ENCODE assay signal across 8 cellular contexts in the genomic region with DNA sequence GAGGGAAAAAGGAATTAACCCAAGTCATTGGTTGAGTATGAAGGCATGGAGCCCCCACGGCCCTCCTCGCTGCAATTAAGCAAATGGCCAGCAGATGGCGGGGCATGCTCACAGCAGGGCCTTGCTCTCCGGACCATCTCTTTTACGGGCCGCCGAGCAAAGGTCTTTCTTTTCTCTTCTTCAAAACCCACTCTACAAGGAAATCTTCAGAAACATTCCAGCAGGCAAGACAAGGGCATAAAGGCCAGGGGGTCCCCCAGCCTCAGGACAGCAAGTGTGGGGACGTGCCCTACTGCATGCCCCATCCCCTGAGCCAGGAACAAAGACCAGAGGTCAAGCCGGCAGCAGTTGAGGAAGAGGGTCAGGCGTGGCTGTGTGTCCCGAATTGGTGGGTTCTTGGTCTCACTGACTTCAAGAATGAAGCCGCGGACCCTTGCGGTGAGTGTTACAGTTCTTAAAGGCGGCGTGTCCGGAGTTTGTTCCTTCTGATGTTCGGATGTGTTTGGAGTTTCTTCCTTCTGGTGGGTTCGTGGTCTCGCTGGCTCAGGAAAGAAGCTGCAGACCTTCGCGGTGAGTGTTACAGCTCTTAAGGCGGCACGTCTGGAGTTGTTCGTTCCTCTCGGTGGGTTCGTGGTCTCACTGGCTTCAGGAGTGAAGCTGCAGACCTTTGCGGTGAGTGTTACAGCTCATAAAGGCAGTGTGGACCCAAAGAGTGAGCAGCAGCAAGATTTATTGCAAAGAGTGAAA. TPM values are rescaled to one million over a fixed set of nuclear protein-coding genes. Genes with fewer than 3 reads are reported as not detected.
DNase-seq lines count a peak whose midpoint lies in the region; ATAC-seq, FAIRE-seq and TF ChIP-seq lines count a peak whose summit lies in the region.
"Not testable (repeated sequence)": the region's sequence is repeated elsewhere in the genome, so short reads cannot be mapped to it uniquely, and the experiment has no call there.

No MANE protein-coding gene starts in this region.

- H3K18ac ChIP-seq in H1 (ENCODE audit: extremely low read depth, low read length) = peak overlapping the region; percentile 39; the same call in 1 of the 2 replicates

- H3K27ac ChIP-seq in C4-2B; H1 (ENCODE audit: low read depth, low read length): not testable (repeated sequence)
- peak overlapping the region; percentile 22; the same call in 1 of the 2 replicates for H3K27ac ChIP-seq in OCI-LY3 (ENCODE audit: low read length)

- not testable (repeated sequence) for H2BK12ac ChIP-seq in H1 (ENCODE audit: low read depth, low read length)

- POLR2A ChIA-PET in H1 (lab: Charles Lee; ENCODE audit: partially characterized antibody) = interaction anchor here (1.0 kb wide), 1 partner anchor 127 kb away, joined by 3 read pairs; no protein-coding TSS in a partner anchor

- H3K9ac ChIP-seq in OCI-LY3 (ENCODE audit: low read length) = peak overlapping the region; percentile 82
- not testable (repeated sequence) for H3K9ac ChIP-seq in H1 (replicated peaks in 1 of 4; ENCODE audit: extremely low read depth in 1 of 4, low read depth in 3 of 4, low read length in 3 of 4)

- H3K4me2 ChIP-seq in OCI-LY3 (ENCODE audit: low read length) = peak overlapping the region; percentile 99
- peak overlapping the region in 1 of 2 experiments; percentile 60; a peak in 3 of 4 replicates for H3K4me2 ChIP-seq in H1 (ENCODE audit: insufficient read depth in 1 of 2, low read depth in 2 of 2, low read length in 2 of 2)

- not testable (repeated sequence) for H3K56ac ChIP-seq in H1 (replicated peaks; ENCODE audit: insufficient read length, low read depth, low read length)

- H3K4me1 ChIP-seq in OCI-LY3 (ENCODE audit: low read length) = peaks cover 11% of the 10 kb centered on the region
- not testable (repeated sequence) for H3K4me1 ChIP-seq in H1 (replicated peaks in 1 of 4; ENCODE audit: control insufficient read depth in 3 of 4, insufficient read depth in 4 of 4, low read length in 3 of 4)

- not testable (repeated sequence) for H3K9me3 ChIP-seq in OCI-LY3 (ENCODE audit: insufficient read depth, low read length); H1 (ENCODE audit: insufficient read depth in 2 of 2, low read depth in 1 of 2, low read length in 1 of 2)

- peak; percentile 97 to 99 for TF ChIP-seq RAD21 in H1 (IDR thresholded peaks at IDR 0.05 in 1 of 2, conservative IDR thresholded peaks at IDR 0.05 in 1 of 2; ENCODE audit: low read depth in 2 of 2, low read length in 2 of 2)

- TF ChIP-seq POLR2A in H1 (IDR thresholded peaks at IDR 0.05; ENCODE audit: control extremely low read depth in 1 of 2, low read depth in 2 of 2, low read length in 2 of 2) = not testable (repeated sequence)

- not testable (repeated sequence) for H4K5ac ChIP-seq in H1 (ENCODE audit: insufficient read length, low read depth, low read length)

- 0 out of 2 replicates have a peak overlapping the region, but pooled peaks have one; percentile 54 for H4K8ac ChIP-seq in H1 (ENCODE audit: extremely low read depth, insufficient read depth, low read length)

- 60% methylated on average over 20 of the region's 28 CpGs; no CpG with 5 or more reads in 1 of the 2 experiments for WGBS in H1 (ENCODE audit: extremely low coverage in 1 of 2, insufficient coverage in 1 of 2, insufficient read length in 1 of 2, insufficient replicate concordance in 2 of 2, low coverage in 1 of 2, low lambda C conversion rate in 2 of 2, missing lambda C conversion rate in 1 of 2), 2 experiments

- CTCF ChIA-PET in H1 (lab: Charles Lee; ENCODE audit: partially characterized antibody) = interaction anchor here (0.6 to 6.4 kb wide), 50 partner anchors 9 to 1847 kb away, joined by 3 to 99 read pairs (median 4); a partner anchor contains a TSS

- H2AFZ ChIP-seq in OCI-LY3 (ENCODE audit: low read depth, low read length) (peak overlapping the region; percentile 99), H1 (ENCODE audit: low read length) (peak overlapping the region; percentile 86)

- TF ChIP-seq EP300 in H1 (IDR thresholded peaks at IDR 0.05; ENCODE audit: borderline replicate concordance in 1 of 2, low read depth in 2 of 2, low read length in 2 of 2) = not testable (repeated sequence)

- FAIRE-seq in H1 (lab: Jason Lieb, UNC) = not testable (repeated sequence)

- H2AK5ac ChIP-seq in H1 (ENCODE audit: low read depth, low read length) = not testable (repeated sequence)

- H2BK20ac ChIP-seq in H1 (ENCODE audit: low read length) = not testable (repeated sequence)

- TF ChIP-seq CTCF in C4-2B (conservative IDR thresholded peaks at IDR 0.05) = peak; percentile 99
- peak; percentile 100 for TF ChIP-seq CTCF in OCI-LY3 (IDR thresholded peaks at IDR 0.05; ENCODE audit: low read depth, low read length)
- peak; percentile 89 to 95 (median 94) for TF ChIP-seq CTCF in H1 (IDR thresholded peaks at IDR 0.05; ENCODE audit: control extremely low read depth in 1 of 3, insufficient read depth in 1 of 3, low read depth in 1 of 3, low read length in 3 of 3)

- not testable (repeated sequence) for H3K23ac ChIP-seq in H1 (ENCODE audit: insufficient read length)

- not testable (repeated sequence) for H2BK5ac ChIP-seq in H1 (ENCODE audit: low read depth, low read length)

- not testable (repeated sequence) for H3K23me2 ChIP-seq in H1 (ENCODE audit: low read depth, low read length)

- H3K4me3 ChIP-seq in OCI-LY3 (ENCODE audit: low read length) = peak overlapping the region; percentile 90
- peak overlapping the region in 1 of 4 experiments; percentile 20; a peak in 1 of 8 replicates for H3K4me3 ChIP-seq in H1 (ENCODE audit: extremely low read depth in 1 of 4, insufficient read depth in 2 of 4, low read depth in 3 of 4, low read length in 4 of 4)

- DNase-seq in HuH-7 (ENCODE audit: low spot score) = peak; percentile 62
- DNase-seq in activated CD8-positive, alpha-beta memory T cell treated with anti-CD3 and anti-CD28 coated beads, Interleukin-2, amount 50 U/mL, for 4 hours = peak; percentile 91
- peak; percentile 50 to 98 for DNase-seq in H1 (ENCODE audit: low read depth in 1 of 2, low spot score in 2 of 2)
- peak; percentile 92 for DNase-seq in mesenteric fat pad (ENCODE audit: low spot score)
- DNase-seq in stimulated activated CD4-positive, alpha-beta T cell treated with anti-CD3 and anti-CD28 coated beads, TNF-alpha, amount 100 ng/mL, for 48 hours (ENCODE audit: low read depth in 3 of 3) = peak; percentile 68 to 85 (median 81)

- H3K79me2 ChIP-seq in OCI-LY3 (ENCODE audit: low read length); H1 (ENCODE audit: control insufficient read depth in 1 of 2, insufficient read depth in 2 of 2, low read length in 2 of 2): not testable (repeated sequence)

- not testable (repeated sequence) for H3K4ac ChIP-seq in H1 (replicated peaks; ENCODE audit: insufficient read length, low read depth, low read length)

- peak overlapping the region; percentile 25; the same call in 1 of the 2 replicates for H2BK15ac ChIP-seq in H1 (ENCODE audit: low read length)

- H3K27me3 ChIP-seq in OCI-LY3 (ENCODE audit: low read depth, low read length); H1 (replicated peaks in 1 of 4; ENCODE audit: control insufficient read depth in 3 of 4, extremely low read depth in 1 of 4, insufficient read depth in 3 of 4, low read length in 3 of 4): not testable (repeated sequence)

- H4K91ac ChIP-seq in H1 (replicated peaks; ENCODE audit: insufficient read length, low read length) = not testable (repeated sequence)

- not testable (repeated sequence) for H3K79me1 ChIP-seq in H1 (ENCODE audit: low read depth, low read length)

- not testable (repeated sequence) for H3K14ac ChIP-seq in H1 (ENCODE audit: insufficient read length)

- ATAC-seq in GM19452 (IDR thresholded peaks at IDR 0.05; ENCODE audit: unreplicated experiment) = peak; percentile 72

- H4K20me1 ChIP-seq in OCI-LY3 (ENCODE audit: insufficient read depth, low read length); H1 (replicated peaks in 1 of 2; ENCODE audit: control insufficient read depth in 1 of 2, insufficient read depth in 2 of 2, low read length in 2 of 2): not testable (repeated sequence)

- not testable (repeated sequence) for H3K36me3 ChIP-seq in OCI-LY3 (replicated peaks; ENCODE audit: low read depth, low read length); H1 (ENCODE audit: control insufficient read depth in 2 of 4, insufficient read depth in 4 of 4, low read length in 3 of 4)

- H2BK120ac ChIP-seq in H1 (replicated peaks; ENCODE audit: low read depth, low read length) = not testable (repeated sequence)

TF ChIP-seq in H1, 55 proteins besides CTCF, POLR2A, EP300 and RAD21:
- TF ChIP-seq TEAD4 (IDR thresholded peaks at IDR 0.05; ENCODE audit: low read depth, low read length) = 0 out of 2 replicates have a peak, but pooled peaks have one; percentile 35

RNA-seq across cellular contexts. Expression of a gene that starts 59.6 kb away (rescaled TPM):
- total RNA-seq in H1 (2021; fragmentation: NEBNext Ultra II Directional; extraction: Animal tissue kit (Norgen Biotek cat#: 25700)) = 108 and 114 TPM in 2 replicates
- polyA plus RNA-seq in H1 (2011; rRNA removed) = 5.9 and 7.4 TPM in 2 replicates
- 15.2 TPM for polyA plus RNA-seq in H1 (2011; cell fraction: cytosol; rRNA removed)
- polyA plus RNA-seq in H1 (2011; cell fraction: nucleus; rRNA removed) = 9.0 TPM
- polyA plus RNA-seq in H1 (2012, experiment 1 of 2) = 56.8 to 90.7 TPM (median 64.1 TPM) in 4 replicates
- polyA plus RNA-seq in H1 (2012, experiment 2 of 2) = 7.1 TPM
- 112 TPM for polyA plus RNA-seq in H1 (2013, experiment 1 of 2)
- polyA plus RNA-seq in H1 (2013, experiment 2 of 2) = 105 TPM
- 9.0 and 13.1 TPM in 2 replicates for polyA minus RNA-seq in H1 (2011; rRNA and poly(A)+ RNA removed)
- 28.2 TPM for polyA minus RNA-seq in H1 (2011; cell fraction: cytosol; rRNA and poly(A)+ RNA removed)
- 24.8 TPM for polyA minus RNA-seq in H1 (2011; cell fraction: nucleus; rRNA and poly(A)+ RNA removed)
- 42.4 TPM for total RNA-seq in mesenteric fat pad
